19 cellular contexts compared by ENCODE assay signal in genomic region chr2:42863751-42864150, GRCh38.
DNase-seq lines count a peak whose midpoint lies in the region; ATAC-seq and TF ChIP-seq lines count a peak whose summit lies in the region.
"Had no signal": no experiment of that assay in that cellular context is flagged by ENCODE, and none has a peak within 500 bp of the region (broad histone marks: within the 10 kb centered on the region; RNA-seq: fewer than 3 reads in every experiment).

No MANE protein-coding gene starts in this region.

- ATAC-seq in Right ventricle myocardium inferior = no peak
- ATAC-seq in sciatic nerve = no peak
- no peak for ATAC-seq in GM19023 (IDR thresholded peaks at IDR 0.05; ENCODE audit: unreplicated experiment)
- ATAC-seq: CD8-positive, alpha-beta T cell had no signal

- H3K4me1 ChIP-seq in left ventricle myocardium inferior = peaks cover 43% of the 10 kb centered on the region
- H3K4me1 ChIP-seq: HAP-1 had no signal

- DNase-seq in activated effector memory CD4-positive, alpha-beta T cell treated with anti-CD3 and anti-CD28 coated beads, Interleukin-2, amount 50 U/mL, for 16 hours = peak; percentile 55
- no peak for DNase-seq in activated effector memory CD4-positive, alpha-beta T cell treated with Interleukin-2 at 50 U/mL for 16 hours
- DNase-seq in left ventricle myocardium inferior (no peak), Right ventricle myocardium inferior (ENCODE audit: missing footprints) (no peak), mesenteric fat pad (ENCODE audit: low spot score) (peak; percentile 82), sciatic nerve (ENCODE audit: low spot score) (peak; percentile 48)
- DNase-seq in activated CD4-positive, alpha-beta T cell treated with anti-CD3 and anti-CD28 coated beads, Interleukin-2, amount 50 U/mL, for 1 hour = no peak
- DNase-seq: Caco-2; CD4-positive, CD25-positive, alpha-beta regulatory T cell; CD8-positive, alpha-beta T cell; DMS153; DND-41; GOT3; HFFc6 had no signal

- H3K9me3 ChIP-seq in left ventricle myocardium inferior (replicated peaks) = peaks cover 13% of the 10 kb centered on the region
- H3K9me3 ChIP-seq: Caco-2, HAP-1 had no signal

- H3K36me3 ChIP-seq in left ventricle myocardium inferior = no peaks in the 10 kb centered on the region
- H3K36me3 ChIP-seq: BLaER1, HAP-1 had no signal

- no peaks in the 10 kb centered on the region for H3K27me3 ChIP-seq in left ventricle myocardium inferior (ENCODE audit: low read depth)
- H3K27me3 ChIP-seq: BLaER1 had no signal

- intact Hi-C loops in left ventricle myocardium inferior (cut with micrococcal nuclease) (loop anchor here (5.0 to 10.0 kb wide), 2 partner anchors 61 to 244 kb away; no protein-coding TSS in a partner anchor), Right ventricle myocardium inferior (cut with DNase I) (no loop called here), sciatic nerve (cut with DNase I) (no loop called here)

- H3K4me3 ChIP-seq in left ventricle myocardium inferior = no peak overlapping the region
- H3K4me3 ChIP-seq: BLaER1, HAP-1 had no signal

- peak overlapping the region; percentile 29 for H3K27ac ChIP-seq in left ventricle myocardium inferior (replicated peaks)
- H3K27ac ChIP-seq: 22Rv1, BLaER1, C4-2B had no signal

- no peak for TF ChIP-seq CTCF in left ventricle myocardium inferior (IDR thresholded peaks at IDR 0.05; ENCODE audit: borderline replicate concordance)

Comparison
In these comparisons a context has a peak if more than half of its experiments do, and no peak if none do; other contexts are left out.
1. DNase-seq: peak in activated effector memory CD4-positive, alpha-beta T cell treated with anti-CD3 and anti-CD28 coated beads, Interleukin-2, amount 50 U/mL, for 16 hours (single experiment), mesenteric fat pad (single experiment) and sciatic nerve (single experiment); none in activated effector memory CD4-positive, alpha-beta T cell treated with Interleukin-2 at 50 U/mL for 16 hours (single experiment), left ventricle myocardium inferior (single experiment), Right ventricle myocardium inferior (single experiment) and activated CD4-positive, alpha-beta T cell treated with anti-CD3 and anti-CD28 coated beads, Interleukin-2, amount 50 U/mL, for 1 hour (single experiment).